ENCODE assay signal across 26 cellular contexts in the genomic region with DNA sequence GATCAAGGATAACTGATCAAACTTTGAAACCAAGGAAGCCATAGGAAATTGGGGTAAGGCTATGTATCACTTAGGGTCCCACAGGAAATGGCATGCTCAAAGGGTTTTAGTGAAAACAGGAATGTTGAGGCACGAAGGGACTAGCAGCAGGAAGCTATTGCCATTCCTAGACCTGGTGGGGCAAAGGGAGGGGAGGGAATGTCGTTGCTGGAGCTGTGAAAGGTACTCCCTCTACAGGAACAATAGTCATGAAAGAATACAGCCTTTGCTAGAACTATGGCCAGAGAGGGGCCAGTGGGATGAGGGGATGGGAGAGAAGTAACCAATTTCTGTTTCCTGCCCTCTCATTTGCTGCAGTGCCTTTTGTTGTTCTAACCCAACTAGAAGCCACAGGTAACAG.
"Had no signal": no experiment of that assay in that cellular context is flagged by ENCODE, and none has a peak within 500 bp of the region (broad histone marks: within the 10 kb centered on the region; RNA-seq: fewer than 3 reads in every experiment).

No MANE protein-coding gene starts in this region.

- H3K79me2 ChIP-seq: hepatocyte had no signal

- H3K9me3 Mint-ChIP-seq: nephron; stimulated activated naive CD8-positive, alpha-beta T cell treated with anti-CD3 and anti-CD28 coated beads, Interleukin-15, amount 100 ng/mL, for 72 hours; type B pancreatic cell had no signal

- H3K4me1 ChIP-seq: gastroesophageal sphincter, prostate gland, right atrium auricular region, suprapubic skin had no signal

- ATAC-seq: foreskin keratinocyte; gastroesophageal sphincter; heart left ventricle; left ventricle myocardium superior; naive thymus-derived CD4-positive, alpha-beta T cell; sciatic nerve; stimulated activated naive CD8-positive, alpha-beta T cell treated with anti-CD3 and anti-CD28 coated beads, Interleukin-15, amount 100 ng/mL, for 72 hours had no signal

- DNase-seq: dorsolateral prefrontal cortex; effector CD4-positive, alpha-beta T cell; foreskin keratinocyte; heart left ventricle; left ventricle myocardium superior; mesenchymal stem cell; midbrain; naive thymus-derived CD4-positive, alpha-beta T cell; nucleus accumbens; stimulated activated CD4-positive, alpha-beta T cell treated with anti-CD3 and anti-CD28 coated beads, Interleukin-12 subunit alpha, Interleukin-12 subunit beta, amount 100 ng/mL, for 4 hours; stimulated activated CD4-positive, alpha-beta T cell treated with anti-CD3 and anti-CD28 coated beads, Interleukin-1b, Interleukin-23, amount 100 ng/mL, for 48 hours; stimulated activated CD4-positive, alpha-beta T cell treated with anti-CD3 and anti-CD28 coated beads, Interleukin-4, amount 100 ng/mL, for 1 hour; stimulated activated CD8-positive, alpha-beta memory T cell treated with anti-CD3 and anti-CD28 coated beads, Interleukin-4, amount 100 ng/mL, for 48 hours; stimulated activated naive CD4-positive, alpha-beta T cell; stimulated activated naive CD8-positive, alpha-beta T cell treated with anti-CD3 and anti-CD28 coated beads, Interleukin-15, amount 100 ng/mL, for 72 hours had no signal

- H3K36me3 Mint-ChIP-seq: naive thymus-derived CD4-positive, alpha-beta T cell; type B pancreatic cell had no signal

- H3K9me3 ChIP-seq: esophagus muscularis mucosa, gastroesophageal sphincter, heart left ventricle, prostate gland, right atrium auricular region, suprapubic skin had no signal

- H3K27me3 ChIP-seq: esophagus muscularis mucosa, foreskin keratinocyte, gastroesophageal sphincter, hepatocyte, right atrium auricular region, suprapubic skin had no signal

- H3K27ac ChIP-seq: esophagus muscularis mucosa, foreskin keratinocyte, gastroesophageal sphincter, heart left ventricle, hepatocyte, prostate gland, right atrium auricular region, suprapubic skin had no signal

- H3K4me2 ChIP-seq: hepatocyte, smooth muscle cell had no signal

- H3K4me3 Mint-ChIP-seq: naive thymus-derived CD4-positive, alpha-beta T cell; nephron; stimulated activated naive CD8-positive, alpha-beta T cell treated with anti-CD3 and anti-CD28 coated beads, Interleukin-15, amount 100 ng/mL, for 72 hours; type B pancreatic cell had no signal

- H3K4me1 Mint-ChIP-seq: stimulated activated naive CD8-positive, alpha-beta T cell treated with anti-CD3 and anti-CD28 coated beads, Interleukin-15, amount 100 ng/mL, for 72 hours had no signal

- H3K27me3 Mint-ChIP-seq: stimulated activated naive CD8-positive, alpha-beta T cell treated with anti-CD3 and anti-CD28 coated beads, Interleukin-15, amount 100 ng/mL, for 72 hours had no signal

- H3K27ac Mint-ChIP-seq: naive thymus-derived CD4-positive, alpha-beta T cell; stimulated activated naive CD8-positive, alpha-beta T cell treated with anti-CD3 and anti-CD28 coated beads, Interleukin-15, amount 100 ng/mL, for 72 hours; type B pancreatic cell had no signal

- H3K4me3 ChIP-seq: dorsolateral prefrontal cortex, esophagus muscularis mucosa, gastroesophageal sphincter, heart left ventricle, hepatocyte, lung, prostate gland, right atrium auricular region, smooth muscle cell, suprapubic skin had no signal

- H3K36me3 ChIP-seq: esophagus muscularis mucosa, gastroesophageal sphincter, heart left ventricle, prostate gland, right atrium auricular region, suprapubic skin had no signal

- H2AFZ ChIP-seq: hepatocyte had no signal
